In genomic region chr19:54462713-54463530, GRCh38 we compare ENCODE assay signal across 8 cellular contexts. TPM values are rescaled to one million over a fixed set of nuclear protein-coding genes. Genes with fewer than 3 reads are reported as not detected.
A peak's percentile ranks its signal among the peaks of the same experiment; 100 is the strongest.
DNase-seq lines count a peak whose midpoint lies in the region; ATAC-seq and TF ChIP-seq lines count a peak whose summit lies in the region.

No MANE protein-coding gene starts in this region.

- peak overlapping the region; percentile 99 for H3K27ac ChIP-seq in RWPE1

- no peaks in the 10 kb centered on the region for H3K27me3 Mint-ChIP-seq in osteocyte (ENCODE audit: unreplicated experiment)

- H3K4me3 ChIP-seq in AG04449 (ENCODE audit: low read depth, low read length) = peak overlapping the region; percentile 63

- peak; percentile 9 for ATAC-seq in GM18520 (IDR thresholded peaks at IDR 0.05; ENCODE audit: unreplicated experiment)
- ATAC-seq in HG03175 (IDR thresholded peaks at IDR 0.05; ENCODE audit: unreplicated experiment) = peak; percentile 8

- H3K27ac Mint-ChIP-seq in osteocyte (ENCODE audit: unreplicated experiment) = peak overlapping the region; percentile 60

- peaks cover 22% of the 10 kb centered on the region for H3K36me3 Mint-ChIP-seq in osteocyte (ENCODE audit: unreplicated experiment)

- TF ChIP-seq CTCF in AG04449 (IDR thresholded peaks at IDR 0.05; ENCODE audit: insufficient read depth, low read length, missing control alignments) (peak; percentile 40), RWPE1 (conservative IDR thresholded peaks at IDR 0.05; ENCODE audit: low read depth) (peak; percentile 56), osteocyte (IDR thresholded peaks at IDR 0.05) (peak; percentile 42)

- H3K4me3 Mint-ChIP-seq in osteocyte (ENCODE audit: unreplicated experiment) = peak overlapping the region; percentile 82

- H3K4me1 Mint-ChIP-seq in osteocyte (ENCODE audit: unreplicated experiment) = peaks cover 33% of the 10 kb centered on the region

- CTCF ChIA-PET in AG04449 (lab: Yijun Ruan, JAX) = interaction anchor here (1.0 to 1.2 kb wide), 2 partner anchors 9 to 15 kb away, joined by 4 read pairs; no protein-coding TSS in a partner anchor
- CTCF ChIA-PET in RWPE1 (lab: Yijun Ruan, JAX) = interaction anchor here (0.5 to 1.5 kb wide), 2 partner anchors 10 to 15 kb away, joined by 3 to 5 read pairs; partner anchors contain the start of gene CDC42EP5

- no peak for DNase-seq in AG04449 (ENCODE audit: low read depth, low spot score)
- DNase-seq in RWPE1 (ENCODE audit: low spot score) = no peak
- peak; percentile 67 for DNase-seq in activated naive CD4-positive, alpha-beta T cell treated with Interleukin-2 at 50 U/mL for 16 hours
- peak; percentile 41 for DNase-seq in glomerular visceral epithelial cell (ENCODE audit: extremely low spot score)
- DNase-seq in osteocyte (ENCODE audit: extremely low spot score, unreplicated experiment) = no peak
- peak; percentile 75 for DNase-seq in ureter (ENCODE audit: low spot score)

- H3K9me3 Mint-ChIP-seq in osteocyte (ENCODE audit: unreplicated experiment) = no peaks in the 10 kb centered on the region

- POLR2A ChIA-PET in AG04449 (lab: Yijun Ruan, JAX) (interaction anchor here (0.6 to 3.4 kb wide), 6 partner anchors 9 to 1814 kb away, joined by 3 to 49 read pairs (median 14); partner anchors contain the start of genes CDC42EP5 and LENG8), RWPE1 (lab: Yijun Ruan, JAX; ENCODE audit: low non-redundant PET) (interaction anchor here (0.6 to 1.0 kb wide), 2 partner anchors 10 to 14 kb away, joined by 3 to 4 read pairs; partner anchors contain the start of genes CDC42EP5 and LENG8)

RNA-seq across cellular contexts. Expression of gene LENG9, which starts 0.7 kb away (rescaled TPM):
- total RNA-seq in osteocyte = 11.0 and 11.1 TPM in 2 replicates
- 10.2 TPM for total RNA-seq in ureter

RNA-seq across cellular contexts. Expression of gene CDC42EP5, which starts 10.2 kb away (rescaled TPM):
- total RNA-seq in osteocyte = 72.4 and 85.4 TPM in 2 replicates
- total RNA-seq in ureter = 77.0 TPM

RNA-seq across cellular contexts. Expression of gene LENG8, which starts 13.9 kb away (rescaled TPM):
- total RNA-seq in osteocyte (145 and 192 TPM in 2 replicates), ureter (269 TPM)

RNA-seq across cellular contexts. Expression of gene LAIR2, which starts 39.7 kb away (rescaled TPM):
- total RNA-seq in osteocyte (not detected in 2 replicates), ureter (not detected)

RNA-seq across cellular contexts. Expression of gene TTYH1, which starts 47.7 kb away (rescaled TPM):
- total RNA-seq in osteocyte (not detected in 2 replicates), ureter (2.7 TPM)

Comparison
In these comparisons a context has a peak if more than half of its experiments do, and no peak if none do; other contexts are left out.
1. DNase-seq: peak in activated naive CD4-positive, alpha-beta T cell treated with Interleukin-2 at 50 U/mL for 16 hours (single experiment), glomerular visceral epithelial cell (single experiment) and ureter (single experiment); none in AG04449 (single experiment), RWPE1 (single experiment) and osteocyte (single experiment).
2. Peak in every context shown above with its lines, with median percentiles within 50 percentile points of each other: CTCF ChIP-seq.